14 cellular contexts compared by ENCODE assay signal in genomic region chr5:79189439-79190234, GRCh38.
"Had no signal": no experiment of that assay in that cellular context is flagged by ENCODE, and none has a peak within 500 bp of the region (broad histone marks: within the 10 kb centered on the region; RNA-seq: fewer than 3 reads in every experiment).

No MANE protein-coding gene starts in this region.

- ATAC-seq: heart right ventricle, left lung had no signal

- H3K4me3 ChIP-seq: dorsolateral prefrontal cortex, heart right ventricle, left lung, thoracic aorta had no signal

- DNase-seq: activated CD4-positive, alpha-beta memory T cell treated with anti-CD3 and anti-CD28 coated beads, Interleukin-2, amount 10 ng/mL, durations not matched to agents 7 days and 5 days; activated gamma-delta T cell; activated naive CD8-positive, alpha-beta T cell treated with anti-CD3 and anti-CD28 coated beads for 36 hours; activated T-cell treated with anti-CD3 and anti-CD28 coated beads, Interleukin-2, amount 50 U/mL, for 48 hours; dorsolateral prefrontal cortex; foreskin melanocyte; heart right ventricle; islet precursor cell; left lung; nephron progenitor cell; stimulated activated CD4-positive, alpha-beta T cell treated with anti-CD3 and anti-CD28 coated beads, Interleukin-4, amount 100 ng/mL, for 1 hour; stimulated activated CD8-positive, alpha-beta memory T cell treated with anti-CD3 and anti-CD28 coated beads, Interleukin-4, amount 100 ng/mL, for 48 hours; T1000 had no signal
